10 cellular contexts compared by ENCODE assay signal in the genomic region with DNA sequence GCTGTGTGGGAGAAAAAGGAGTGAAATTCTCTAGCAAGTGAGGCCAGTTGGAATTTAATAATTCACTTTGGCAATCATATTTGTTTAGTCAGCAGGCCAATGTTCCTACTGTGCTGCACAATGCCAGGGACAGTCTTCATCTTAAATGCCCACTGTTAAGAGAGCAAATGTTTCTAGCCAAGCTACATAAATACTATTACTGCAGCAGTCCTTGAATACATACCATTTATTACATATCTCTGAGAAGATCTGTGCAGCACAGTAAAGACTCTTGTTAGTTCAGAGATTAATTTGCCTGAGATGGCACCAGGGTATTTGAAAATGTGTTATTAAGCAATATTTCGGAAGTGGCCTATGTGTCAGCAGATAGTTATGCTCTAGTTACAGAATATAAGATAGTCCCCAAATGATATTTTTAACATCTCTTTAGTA.
DNase-seq lines count a peak whose midpoint lies in the region; ATAC-seq and TF ChIP-seq lines count a peak whose summit lies in the region.
"Had no signal": no experiment of that assay in that cellular context is flagged by ENCODE, and none has a peak within 500 bp of the region (broad histone marks: within the 10 kb centered on the region; RNA-seq: fewer than 3 reads in every experiment).

No MANE protein-coding gene starts in this region.

- peak; percentile 72 for DNase-seq in LHCN-M2 (ENCODE audit: low read depth)
- DNase-seq in heart left ventricle: no peak
- no peak for DNase-seq in iPS-NIHi7 (ENCODE audit: extremely low spot score)
- DNase-seq in activated CD4-positive, alpha-beta T cell treated with anti-CD3 and anti-CD28 coated beads, Interleukin-2, amount 50 U/mL, for 1 hour: no peak
- DNase-seq: NCI-H1105, T-helper 1 cell had no signal

- H3K27ac ChIP-seq in VCaP: peak overlapping the region; percentile 80
- peak overlapping the region; percentile 20 to 76 (median 44) for H3K27ac ChIP-seq in heart left ventricle
- peak overlapping the region; percentile 92 for H3K27ac ChIP-seq in subcutaneous abdominal adipose tissue (ENCODE audit: low read depth, low read length)

- H3K27me3 ChIP-seq in heart left ventricle: no peaks in the 10 kb centered on the region
- no peaks in the 10 kb centered on the region for H3K27me3 ChIP-seq in subcutaneous abdominal adipose tissue (ENCODE audit: control insufficient read depth in 5 of 5, insufficient read depth in 4 of 5, low read length in 5 of 5)

- intact Hi-C loops in heart left ventricle (cut with DNase I): loop anchor here in 1 of 10 donors (5.0 kb wide), 1 partner anchor 103 kb away; no protein-coding TSS in a partner anchor

- no peak for TF ChIP-seq POLR2A in heart left ventricle (IDR thresholded peaks at IDR 0.05)

- ATAC-seq in heart left ventricle: peak; percentile 29 to 52 (median 46)
- no peak for ATAC-seq in GM21528 (IDR thresholded peaks at IDR 0.05; ENCODE audit: low FRiP score, unreplicated experiment)

- WGBS in heart left ventricle, 4 donors: 31 to 46% (median 37%) methylated on average over 1 of the region's 1 CpG

- TF ChIP-seq CTCF in VCaP (conservative IDR thresholded peaks at IDR 0.05) (no peak), heart left ventricle (IDR thresholded peaks at IDR 0.05) (no peak)

- H3K36me3 ChIP-seq in heart left ventricle (peaks cover 0 to 18% (median 6%) of the 10 kb centered on the region in 9 donors), subcutaneous abdominal adipose tissue (ENCODE audit: control insufficient read depth in 5 of 5, insufficient read depth in 5 of 5, low read length in 5 of 5) (peaks cover 0 to 14% (median 4%) of the 10 kb centered on the region in 5 donors)

- H3K4me3 ChIP-seq in heart left ventricle (no peak overlapping the region), subcutaneous abdominal adipose tissue (ENCODE audit: low read depth in 1 of 5, low read length in 5 of 5) (peak overlapping the region in 2 of 5 donors; percentile 12 to 13)
- H3K4me3 ChIP-seq: lung had no signal

- H3K9me3 ChIP-seq in heart left ventricle (no peaks in the 10 kb centered on the region), subcutaneous abdominal adipose tissue (ENCODE audit: control insufficient read depth in 5 of 5, low read length in 5 of 5) (no peaks in the 10 kb centered on the region)

- peaks cover 5 to 81% (median 52%) of the 10 kb centered on the region in 12 donors for H3K4me1 ChIP-seq in heart left ventricle
- H3K4me1 ChIP-seq in subcutaneous abdominal adipose tissue (ENCODE audit: control insufficient read depth in 5 of 5, insufficient read depth in 5 of 5, low read length in 5 of 5): peaks cover 12 to 60% (median 55%) of the 10 kb centered on the region in 5 donors

- peak overlapping the region in 3 of 5 donors; percentile 11 to 38 (median 30) for H3K9ac ChIP-seq in subcutaneous abdominal adipose tissue (ENCODE audit: low read length in 5 of 5)
